Comparison of ENCODE assay signal across 33 cellular contexts in the genomic region with DNA sequence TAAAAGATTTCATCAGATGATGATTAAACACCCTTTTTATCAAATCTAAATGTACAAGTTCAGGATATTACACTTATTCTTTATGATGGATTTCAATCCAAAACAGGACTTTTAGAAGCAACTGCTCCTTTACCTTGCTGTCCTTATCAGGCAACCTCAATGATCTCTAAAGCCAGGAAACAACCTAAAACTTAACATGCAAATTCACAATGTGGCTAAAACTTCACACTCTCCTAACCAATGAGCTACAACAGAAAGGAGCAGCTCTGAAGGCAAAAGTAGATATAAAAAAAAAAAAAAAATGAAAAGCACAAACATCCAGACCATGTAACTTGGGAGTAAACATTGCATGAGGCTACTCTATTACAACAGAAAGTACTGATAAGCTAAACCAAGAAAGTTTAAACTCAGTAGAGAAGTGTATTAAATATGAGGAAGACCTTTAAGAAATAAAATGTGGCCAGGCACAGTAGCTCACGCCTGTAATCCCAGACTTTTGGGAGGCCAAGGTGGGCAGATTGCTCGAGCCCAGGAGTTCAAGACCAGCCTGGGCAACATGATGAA.
"Had no signal": no experiment of that assay in that cellular context is flagged by ENCODE, and none has a peak within 500 bp of the region (broad histone marks: within the 10 kb centered on the region; RNA-seq: fewer than 3 reads in every experiment).

No MANE protein-coding gene starts in this region.

- H2AFZ ChIP-seq: hepatocyte had no signal

- H3K27ac Mint-ChIP-seq: activated CD4-positive, alpha-beta memory T cell treated with anti-CD3 and anti-CD28 coated beads for 36 hours; activated CD8-positive, alpha-beta memory T cell treated with anti-CD3 and anti-CD28 coated beads, Interleukin-2, amount 10 ng/mL, durations not matched to agents 7 days and 5 days; activated CD8-positive, alpha-beta T cell treated with anti-CD3 and anti-CD28 coated beads, Interleukin-2, amount 10 ng/mL, durations not matched to agents 7 days and 5 days; activated naive CD4-positive, alpha-beta T cell treated with anti-CD3 and anti-CD28 coated beads for 36 hours; activated naive CD4-positive, alpha-beta T cell treated with anti-CD3 and anti-CD28 coated beads, Interleukin-2, amount 50 U/mL, for 24 hours; activated naive CD8-positive, alpha-beta T cell treated with anti-CD3 and anti-CD28 coated beads, Interleukin-2, amount 10 ng/mL, durations not matched to agents 7 days and 5 days; activated T-helper 1 cell treated with anti-CD3 and anti-CD28 coated beads, Interleukin-12 subunit alpha, Interleukin-12 subunit beta, Interleukin-2, Interleukin-4 antibody, amounts not matched to agents 30 ng/mL and 10 ng/mL and 1 ng/mL, durations not matched to agents 14 hours and 24 hours and 36 hours; activated T-helper 2 cell treated with anti-CD3 and anti-CD28 coated beads, Interferon-gamma antibody, Interleukin-2, Interleukin-4, amounts not matched to agents 10 μg/mL and 5 μg/mL and 100 μg/mL, durations not matched to agents 14 hours and 24 hours and 36 hours; brain; T-helper 17 cell; T-helper 2 cell treated with Interferon-gamma antibody and Interleukin-4, amounts not matched to agents 5 μg/mL and 100 μg/mL, for 36 hours; WTC11 had no signal

- H3K9me3 ChIP-seq: ascending aorta, breast epithelium, colonic mucosa, esophagus squamous epithelium, gastroesophageal sphincter had no signal

- H3K4me1 ChIP-seq: ascending aorta, breast epithelium, colonic mucosa, esophagus squamous epithelium, gastroesophageal sphincter, heart right ventricle had no signal

- H3K4me1 Mint-ChIP-seq: activated naive CD4-positive, alpha-beta T cell treated with anti-CD3 and anti-CD28 coated beads, Interleukin-2, amount 50 U/mL, for 24 hours; brain; WTC11 had no signal

- H3K27ac ChIP-seq: ascending aorta, breast epithelium, cardiac muscle cell, colonic mucosa, epithelial cell of prostate, esophagus squamous epithelium, gastroesophageal sphincter, heart right ventricle, hepatocyte, VCaP had no signal

- H3K27me3 Mint-ChIP-seq: activated CD4-positive, alpha-beta memory T cell treated with anti-CD3 and anti-CD28 coated beads for 36 hours; activated CD8-positive, alpha-beta memory T cell treated with anti-CD3 and anti-CD28 coated beads, Interleukin-2, amount 10 ng/mL, durations not matched to agents 7 days and 5 days; activated naive CD4-positive, alpha-beta T cell treated with anti-CD3 and anti-CD28 coated beads, Interleukin-2, amount 50 U/mL, for 24 hours; activated naive CD8-positive, alpha-beta T cell treated with anti-CD3 and anti-CD28 coated beads, Interleukin-2, amount 10 ng/mL, durations not matched to agents 7 days and 5 days; brain; T-helper 17 cell had no signal

- H3K4me3 Mint-ChIP-seq: activated CD4-positive, alpha-beta memory T cell treated with anti-CD3 and anti-CD28 coated beads for 36 hours; activated CD8-positive, alpha-beta memory T cell treated with anti-CD3 and anti-CD28 coated beads, Interleukin-2, amount 10 ng/mL, durations not matched to agents 7 days and 5 days; activated CD8-positive, alpha-beta T cell treated with anti-CD3 and anti-CD28 coated beads, Interleukin-2, amount 10 ng/mL, durations not matched to agents 7 days and 5 days; activated naive CD4-positive, alpha-beta T cell treated with anti-CD3 and anti-CD28 coated beads for 36 hours; activated naive CD4-positive, alpha-beta T cell treated with anti-CD3 and anti-CD28 coated beads, Interleukin-2, amount 50 U/mL, for 24 hours; activated naive CD8-positive, alpha-beta T cell treated with anti-CD3 and anti-CD28 coated beads, Interleukin-2, amount 10 ng/mL, durations not matched to agents 7 days and 5 days; activated T-helper 1 cell treated with anti-CD3 and anti-CD28 coated beads, Interleukin-12 subunit alpha, Interleukin-12 subunit beta, Interleukin-2, Interleukin-4 antibody, amounts not matched to agents 30 ng/mL and 10 ng/mL and 1 ng/mL, durations not matched to agents 14 hours and 24 hours and 36 hours; brain; T-helper 17 cell; T-helper 2 cell treated with Interferon-gamma antibody and Interleukin-4, amounts not matched to agents 5 μg/mL and 100 μg/mL, for 36 hours; WTC11 had no signal

- H3K27me3 ChIP-seq: ascending aorta, breast epithelium, cardiac muscle cell, colonic mucosa, esophagus squamous epithelium, gastroesophageal sphincter, heart right ventricle, hepatocyte had no signal

- H3K9me3 Mint-ChIP-seq: activated naive CD4-positive, alpha-beta T cell treated with anti-CD3 and anti-CD28 coated beads for 36 hours; activated naive CD4-positive, alpha-beta T cell treated with anti-CD3 and anti-CD28 coated beads, Interleukin-2, amount 50 U/mL, for 24 hours; activated naive CD8-positive, alpha-beta T cell treated with anti-CD3 and anti-CD28 coated beads, Interleukin-2, amount 10 ng/mL, durations not matched to agents 7 days and 5 days; activated T-helper 1 cell treated with anti-CD3 and anti-CD28 coated beads, Interleukin-12 subunit alpha, Interleukin-12 subunit beta, Interleukin-2, Interleukin-4 antibody, amounts not matched to agents 30 ng/mL and 10 ng/mL and 1 ng/mL, durations not matched to agents 14 hours and 24 hours and 36 hours; activated T-helper 2 cell treated with anti-CD3 and anti-CD28 coated beads, Interferon-gamma antibody, Interleukin-2, Interleukin-4, amounts not matched to agents 10 μg/mL and 5 μg/mL and 100 μg/mL, durations not matched to agents 14 hours and 24 hours and 36 hours; T-helper 2 cell treated with Interferon-gamma antibody and Interleukin-4, amounts not matched to agents 5 μg/mL and 100 μg/mL, for 36 hours had no signal

- H3K36me3 ChIP-seq: breast epithelium, cardiac muscle cell, colonic mucosa had no signal

- H3K4me3 ChIP-seq: ascending aorta, breast epithelium, cardiac muscle cell, colonic mucosa, esophagus squamous epithelium, gastroesophageal sphincter, heart right ventricle, hepatocyte had no signal

- H3K4me2 ChIP-seq: hepatocyte had no signal

- ATAC-seq: activated CD8-positive, alpha-beta memory T cell treated with anti-CD3 and anti-CD28 coated beads, Interleukin-2, amount 10 ng/mL, durations not matched to agents 7 days and 5 days; activated CD8-positive, alpha-beta T cell treated with anti-CD3 and anti-CD28 coated beads, Interleukin-2, amount 10 ng/mL, durations not matched to agents 7 days and 5 days; gastroesophageal sphincter; heart right ventricle; T-helper 17 cell; WTC11 had no signal

- DNase-seq: activated CD4-positive, alpha-beta memory T cell treated with anti-CD3 and anti-CD28 coated beads for 36 hours; activated CD4-positive, alpha-beta T cell treated with anti-CD3 and anti-CD28 coated beads for 1 hour; activated CD4-positive, alpha-beta T cell treated with anti-CD3 and anti-CD28 coated beads for 4 hours; activated CD8-positive, alpha-beta memory T cell treated with anti-CD3 and anti-CD28 coated beads, Interleukin-2, amount 10 ng/mL, durations not matched to agents 7 days and 5 days; activated CD8-positive, alpha-beta memory T cell treated with anti-CD3 and anti-CD28 coated beads, Interleukin-2, amount 50 U/mL, for 4 hours; activated CD8-positive, alpha-beta T cell treated with anti-CD3 and anti-CD28 coated beads, Interleukin-2, amount 10 ng/mL, durations not matched to agents 7 days and 5 days; activated effector memory CD4-positive, alpha-beta T cell treated with anti-CD3 and anti-CD28 coated beads, Interleukin-2, amount 50 U/mL, for 16 hours; activated naive CD4-positive, alpha-beta T cell treated with anti-CD3 and anti-CD28 coated beads for 36 hours; activated naive CD8-positive, alpha-beta T cell treated with anti-CD3 and anti-CD28 coated beads, Interleukin-2, amount 10 ng/mL, durations not matched to agents 7 days and 5 days; activated T-cell treated with anti-CD3 and anti-CD28 coated beads, Interleukin-2, amount 50 U/mL, for 1 hour; activated T-cell treated with anti-CD3 and anti-CD28 coated beads, Interleukin-2, amount 50 U/mL, for 48 hours; central memory CD4-positive, alpha-beta T cell; cerebellar nuclear complex; colonic mucosa; effector CD8-positive, alpha-beta T cell; esophagus squamous epithelium; foreskin melanocyte; heart right ventricle; T-helper 1 cell; T-helper 17 cell had no signal
